Comparison of ENCODE assay signal across 8 cellular contexts in the genomic region with DNA sequence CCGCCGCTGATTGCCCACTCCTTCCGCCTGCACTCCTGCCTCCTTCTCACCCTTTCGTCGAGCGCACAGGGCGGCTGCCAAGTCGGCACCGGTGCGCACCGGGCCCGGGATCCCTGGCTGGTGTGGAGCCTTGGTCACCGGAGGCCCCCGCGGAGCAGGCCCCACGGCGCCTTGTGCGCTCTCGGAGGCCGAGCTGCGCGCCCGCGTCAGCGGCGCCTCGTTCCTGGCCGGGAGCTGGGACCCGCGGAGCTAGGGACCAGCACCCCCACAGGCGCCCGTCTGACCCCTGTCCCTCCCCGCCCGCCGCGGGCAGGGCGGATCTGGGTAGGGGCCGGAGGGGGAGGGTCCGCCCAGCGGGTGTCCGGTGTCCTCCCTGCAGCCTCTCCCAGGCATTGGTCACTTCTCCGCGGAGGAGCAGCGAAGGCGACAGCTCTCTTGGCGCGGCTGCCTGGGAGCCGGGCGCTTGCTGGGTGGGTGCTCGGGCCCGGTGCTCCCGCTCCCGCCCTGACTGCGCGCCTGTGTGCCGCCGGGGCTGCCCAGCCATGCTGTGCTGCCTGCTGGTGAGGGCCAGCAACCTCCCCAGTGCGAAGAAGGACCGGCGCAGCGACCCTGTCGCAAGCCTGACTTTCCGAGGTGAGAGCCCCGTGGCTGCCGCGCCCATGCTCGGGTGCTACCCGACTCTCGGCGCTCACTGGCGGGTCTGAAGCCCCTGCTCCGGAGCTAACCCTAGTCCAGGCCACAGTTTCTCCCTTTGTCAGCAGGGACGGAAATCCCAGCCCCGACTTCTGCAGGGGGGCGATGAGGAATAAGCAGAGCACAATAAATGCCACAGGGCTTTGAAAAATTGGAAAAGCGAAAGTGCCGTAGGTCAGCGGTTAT. TPM values are rescaled to one million over a fixed set of nuclear protein-coding genes. Genes with fewer than 3 reads are reported as not detected.
A peak's percentile ranks its signal among the peaks of the same experiment; 100 is the strongest.
DNase-seq lines count a peak whose midpoint lies in the region; ATAC-seq, FAIRE-seq and TF ChIP-seq lines count a peak whose summit lies in the region.

No MANE protein-coding gene starts in this region.

- H3K9ac ChIP-seq in kidney (ENCODE audit: low read length in 2 of 2) = peak overlapping the region; percentile 5 to 55

- H3K36me3 ChIP-seq in kidney (ENCODE audit: control insufficient read depth in 1 of 2, insufficient read depth in 2 of 2, low read length in 2 of 2) = no peaks in the 10 kb centered on the region

- peak overlapping the region; percentile 71 for H3K4me3 Mint-ChIP-seq in MCF 10A (ENCODE audit: unreplicated experiment)
- H3K4me3 Mint-ChIP-seq in stimulated activated naive B cell treated with anti-CD40 and anti-IgM and Interleukin-4, amounts not matched to agents 10 μg/mL and 1 μg/mL and 100 μg/mL, for 72 hours = peak overlapping the region; percentile 81 to 82

- H3K36me3 Mint-ChIP-seq in MCF 10A (ENCODE audit: insufficient read depth, unreplicated experiment) = no peaks in the 10 kb centered on the region
- no peaks in the 10 kb centered on the region for H3K36me3 Mint-ChIP-seq in stimulated activated naive B cell treated with anti-CD40 and anti-IgM and Interleukin-4, amounts not matched to agents 10 μg/mL and 1 μg/mL and 100 μg/mL, for 72 hours

- intact Hi-C loops in MCF 10A (cut with micrococcal nuclease) (no loop called here), kidney (cut with DNase I) (no loop called here)

- no peaks in the 10 kb centered on the region for H3K4me1 ChIP-seq in kidney (ENCODE audit: control insufficient read depth in 1 of 2, insufficient read depth in 1 of 2, low read depth in 1 of 2, low read length in 2 of 2)

- H3K4me3 ChIP-seq in kidney (ENCODE audit: low read length in 2 of 2) = peak overlapping the region; percentile 63 to 80

- CTCF ChIA-PET in MCF 10A (lab: Yijun Ruan, JAX) = interaction anchor here (0.7 kb wide), 1 partner anchor 39 kb away, joined by 3 read pairs; no protein-coding TSS in a partner anchor

- no peak for FAIRE-seq in kidney (lab: Jason Lieb, UNC)

- H3K27ac ChIP-seq in kidney (ENCODE audit: low read depth in 2 of 2, low read length in 2 of 2) (no peak overlapping the region), caudate nucleus (ENCODE audit: low read depth, low read length) (no peak overlapping the region)

- peak; percentile 59 to 65 for ATAC-seq in stimulated activated naive B cell treated with anti-CD40 and anti-IgM and Interleukin-4, amounts not matched to agents 10 μg/mL and 1 μg/mL and 100 μg/mL, for 72 hours (replicated peaks)
- no peak for ATAC-seq in HG02759 (IDR thresholded peaks at IDR 0.05; ENCODE audit: unreplicated experiment)
- ATAC-seq in HG02852 (IDR thresholded peaks at IDR 0.05; ENCODE audit: unreplicated experiment) = no peak

- no peak overlapping the region for H3K27ac Mint-ChIP-seq in MCF 10A (ENCODE audit: low read depth, unreplicated experiment)
- no peak overlapping the region for H3K27ac Mint-ChIP-seq in stimulated activated naive B cell treated with anti-CD40 and anti-IgM and Interleukin-4, amounts not matched to agents 10 μg/mL and 1 μg/mL and 100 μg/mL, for 72 hours

- no TSS peak for BruUV-seq in MCF 10A (replicated peaks; lab: Mats Ljungman, UMichigan)

- POLR2A ChIA-PET in MCF 10A (lab: Yijun Ruan, JAX) = no interaction called here

- peak; percentile 54 for DNase-seq in ELR (ENCODE audit: low read depth)
- DNase-seq in NCI-H1105 (lab: John Stamatoyannopoulos, UW) = peak; percentile 55
- peak; percentile 14 for DNase-seq in MCF 10A (ENCODE audit: unreplicated experiment)
- DNase-seq in kidney = peak; percentile 82
- DNase-seq in stimulated activated naive B cell treated with anti-CD40 and anti-IgM and Interleukin-4, amounts not matched to agents 10 μg/mL and 1 μg/mL and 100 μg/mL, for 72 hours = no peak
- no peak for DNase-seq in caudate nucleus (lab: John Stamatoyannopoulos, UW)

- H3K9me3 Mint-ChIP-seq in MCF 10A (ENCODE audit: unreplicated experiment) = no peaks in the 10 kb centered on the region
- H3K9me3 Mint-ChIP-seq in stimulated activated naive B cell treated with anti-CD40 and anti-IgM and Interleukin-4, amounts not matched to agents 10 μg/mL and 1 μg/mL and 100 μg/mL, for 72 hours = peaks cover 0 to 3% of the 10 kb centered on the region in 2 donors

- no peak for TF ChIP-seq CTCF in MCF 10A (IDR thresholded peaks at IDR 0.05; ENCODE audit: unreplicated experiment)
- TF ChIP-seq CTCF in kidney (IDR thresholded peaks at IDR 0.05; ENCODE audit: borderline replicate concordance, extremely low read depth, insufficient read depth) = no peak

- H3K9me3 ChIP-seq in kidney (ENCODE audit: control insufficient read depth in 1 of 2, low read length in 2 of 2) = no peaks in the 10 kb centered on the region

- no peaks in the 10 kb centered on the region for H3K4me1 Mint-ChIP-seq in MCF 10A (ENCODE audit: insufficient read depth, unreplicated experiment)
- H3K4me1 Mint-ChIP-seq in stimulated activated naive B cell treated with anti-CD40 and anti-IgM and Interleukin-4, amounts not matched to agents 10 μg/mL and 1 μg/mL and 100 μg/mL, for 72 hours = peaks cover 5 to 11% of the 10 kb centered on the region in 2 donors

- no peaks in the 10 kb centered on the region for H3K27me3 Mint-ChIP-seq in MCF 10A (ENCODE audit: insufficient read depth, unreplicated experiment)
- peaks cover 30 to 35% of the 10 kb centered on the region in 2 donors for H3K27me3 Mint-ChIP-seq in stimulated activated naive B cell treated with anti-CD40 and anti-IgM and Interleukin-4, amounts not matched to agents 10 μg/mL and 1 μg/mL and 100 μg/mL, for 72 hours

RNA-seq across cellular contexts. Expression of a gene that starts 13.2 kb away (rescaled TPM):
- total RNA-seq in MCF 10A (2022) (2.0 and 2.1 TPM in 2 replicates), kidney (19.8 TPM)
- polyA plus RNA-seq in kidney (ENCODE audit: insufficient read depth, low read depth, low replicate concordance) = 11.3 TPM

Comparison
In these comparisons a context has a peak if more than half of its experiments do, and no peak if none do; other contexts are left out.
1. DNase-seq: peak in ELR (single experiment), NCI-H1105 (single experiment), MCF 10A (single experiment) and kidney (single experiment); none in stimulated activated naive B cell treated with anti-CD40 and anti-IgM and Interleukin-4, amounts not matched to agents 10 μg/mL and 1 μg/mL and 100 μg/mL, for 72 hours (single experiment) and caudate nucleus (0 of 61).
2. ATAC-seq: peak in stimulated activated naive B cell treated with anti-CD40 and anti-IgM and Interleukin-4, amounts not matched to agents 10 μg/mL and 1 μg/mL and 100 μg/mL, for 72 hours (2 of 2); none in HG02759 (single experiment) and HG02852 (single experiment).